1 cellular context compared by ENCODE assay signal in the genomic region with DNA sequence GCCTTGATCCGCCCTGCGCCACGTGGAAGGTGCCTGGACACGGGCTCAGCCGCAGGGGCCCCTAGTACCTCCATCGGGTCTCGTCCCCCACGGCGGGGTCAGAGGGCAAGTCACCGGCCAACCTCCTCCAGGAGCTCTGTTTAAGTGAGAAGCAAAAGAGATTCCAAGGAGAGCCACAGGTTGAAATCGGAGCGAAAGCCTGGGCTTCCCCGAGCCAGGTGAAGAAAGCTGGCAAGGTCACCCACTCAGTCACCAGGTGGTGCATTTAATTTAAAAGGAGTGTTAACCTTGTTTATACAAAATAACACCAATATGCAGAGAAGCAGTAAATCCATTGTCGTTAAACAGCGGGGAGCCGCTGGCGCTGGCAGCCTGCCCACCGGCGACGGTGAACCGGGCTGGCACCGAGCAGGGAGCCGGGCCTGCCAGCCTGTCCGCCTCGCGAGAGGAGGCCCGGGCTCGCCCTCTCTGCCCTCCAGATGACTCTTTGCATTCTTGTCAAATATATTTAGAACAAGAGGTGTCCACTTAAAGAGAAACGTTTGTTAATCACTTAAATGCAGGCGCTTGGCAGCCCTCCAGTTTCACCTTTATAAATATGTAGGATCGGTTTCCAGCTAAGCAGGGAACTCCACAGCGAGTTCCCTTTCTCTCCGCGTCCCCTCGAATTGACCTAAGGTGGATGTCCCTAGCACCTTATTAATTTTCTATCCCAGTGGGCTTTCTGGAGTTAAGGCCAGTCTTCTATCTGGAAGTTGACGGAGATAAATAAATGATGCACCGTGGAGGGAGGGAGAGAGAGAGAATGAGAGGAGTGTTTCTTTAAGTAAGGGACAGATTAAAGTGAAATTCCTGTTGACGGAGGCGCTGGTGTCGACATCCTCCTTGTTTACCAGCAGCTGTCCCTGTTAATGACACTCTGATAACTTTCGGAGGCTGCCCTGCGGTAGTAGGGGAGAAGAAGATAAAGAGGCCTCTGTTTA.
TF ChIP-seq lines count a peak whose summit lies in the region.

No MANE protein-coding gene starts in this region.

TF ChIP-seq in K562, 482 proteins besides CTCF, POLR2A, EP300 and RAD21 (continued from another document and continues in another):
- TF ChIP-seq POLR2G (IDR thresholded peaks at IDR 0.05; ENCODE audit: low read depth, low read length) (peak; percentile 45; the same call in 1 of the 2 replicates), BDP1 (IDR thresholded peaks at IDR 0.05; ENCODE audit: insufficient read depth, insufficient read length) (no peak), TEAD2 (tag; IDR thresholded peaks at IDR 0.05) (0 out of 2 replicates have a peak, but pooled peaks have one; percentile 19), ZNF263 (CRISPR knock-in tag; IDR thresholded peaks at IDR 0.05; ENCODE audit: borderline replicate concordance) (no peak), NR2C1 (IDR thresholded peaks at IDR 0.05) (peak; percentile 57), NR2C1 (tag; IDR thresholded peaks at IDR 0.05) (no peak), BACH1 (tag; IDR thresholded peaks at IDR 0.05) (peak; percentile 50; the same call in 1 of the 2 replicates), CHD2 (IDR thresholded peaks at IDR 0.05; ENCODE audit: low read depth, low read length) (peak; percentile 61), KDM5B (IDR thresholded peaks at IDR 0.05; ENCODE audit: insufficient replicate concordance, low read depth, low read length) (peak; percentile 1), CBFA2T3 (IDR thresholded peaks at IDR 0.05) (peak; percentile 63), CTBP1 (IDR thresholded peaks at IDR 0.05; ENCODE audit: borderline replicate concordance) (peak; percentile 55), SIRT6 (IDR thresholded peaks at IDR 0.05; ENCODE audit: low read depth, low read length) (no peak), ZFX (CRISPR knock-in tag; IDR thresholded peaks at IDR 0.05) (peak; percentile 71), NR2C2 (CRISPR knock-in tag; IDR thresholded peaks at IDR 0.05) (no peak), NR2C2 (tag; IDR thresholded peaks at IDR 0.05) (peak; percentile 62; the same call in 1 of the 2 replicates), MTA3 (IDR thresholded peaks at IDR 0.05; ENCODE audit: borderline replicate concordance) (0 out of 2 replicates have a peak, but pooled peaks have one; percentile 25), CBX1 (IDR thresholded peaks at IDR 0.05; ENCODE audit: low read depth) (0 out of 2 replicates have a peak, but pooled peaks have one; percentile 20), DIDO1 (tag; IDR thresholded peaks at IDR 0.05; ENCODE audit: low read depth) (no peak), L3MBTL2 (IDR thresholded peaks at IDR 0.05) (0 out of 2 replicates have a peak, but pooled peaks have one; percentile 30), ETV6 (IDR thresholded peaks at IDR 0.05; ENCODE audit: borderline replicate concordance in 1 of 2, low read depth in 2 of 2, low read length in 1 of 2) (no peak), ETV6 (CRISPR knock-in tag; IDR thresholded peaks at IDR 0.05; ENCODE audit: borderline replicate concordance) (no peak), RBFOX2 (IDR thresholded peaks at IDR 0.05; ENCODE audit: low read depth, low read length) (peak; percentile 61), GTF2E2 (tag; IDR thresholded peaks at IDR 0.05) (0 out of 2 replicates have a peak, but pooled peaks have one; percentile 32), SOX6 (IDR thresholded peaks at IDR 0.05) (peak; percentile 49), PHF8 (IDR thresholded peaks at IDR 0.05; ENCODE audit: borderline replicate concordance, low read length) (peak; percentile 21; the same call in 1 of the 2 replicates), ESRRA (IDR thresholded peaks at IDR 0.05; ENCODE audit: borderline replicate concordance, low read depth) (0 out of 2 replicates have a peak, but pooled peaks have one; percentile 16), CEBPG (CRISPR knock-in tag; IDR thresholded peaks at IDR 0.05) (no peak), CEBPG (tag; conservative IDR thresholded peaks at IDR 0.05 in 1 of 2, IDR thresholded peaks at IDR 0.05 in 1 of 2) (peak; percentile 46 to 68; a peak in 3 of 4 replicates), JUND (IDR thresholded peaks at IDR 0.05; ENCODE audit: borderline replicate concordance, low read depth, low read length) (peak; percentile 26; the same call in 1 of the 2 replicates), JUND (tag; IDR thresholded peaks at IDR 0.05; ENCODE audit: borderline replicate concordance, low read depth, low read length) (no peak; the same call in 2 of the 3 replicates), TAL1 (IDR thresholded peaks at IDR 0.05) (peak; percentile 33; the same call in 1 of the 2 replicates), SREBF1 (IDR thresholded peaks at IDR 0.05; ENCODE audit: borderline replicate concordance, low read depth, low read length) (no peak), ZNF311 (CRISPR knock-in tag; IDR thresholded peaks at IDR 0.05) (no peak), FOSL1 (tag; conservative IDR thresholded peaks at IDR 0.05) (0 out of 2 replicates have a peak, but pooled peaks have one; percentile 23), KLF16 (IDR thresholded peaks at IDR 0.05) (no peak), MEIS2 (IDR thresholded peaks at IDR 0.05; ENCODE audit: partially characterized antibody) (peak; percentile 43), SP1 (CRISPR knock-in tag; IDR thresholded peaks at IDR 0.05) (no peak), GATAD2B (IDR thresholded peaks at IDR 0.05; ENCODE audit: borderline replicate concordance) (no peak), FOXK2 (conservative IDR thresholded peaks at IDR 0.05 in 1 of 2, IDR thresholded peaks at IDR 0.05 in 1 of 2; ENCODE audit: low read depth in 2 of 2) (peak; percentile 88 to 92), NFIC (IDR thresholded peaks at IDR 0.05) (peak; percentile 90), GABPA (tag; conservative IDR thresholded peaks at IDR 0.05; ENCODE audit: low read depth) (peak; percentile 58), ZEB2 (IDR thresholded peaks at IDR 0.05) (0 out of 2 replicates have a peak, but pooled peaks have one; percentile 13), ZFP1 (CRISPR knock-in tag; IDR thresholded peaks at IDR 0.05) (no peak), ARNT (IDR thresholded peaks at IDR 0.05) (no peak)
- TF ChIP-seq, protein P1, sequence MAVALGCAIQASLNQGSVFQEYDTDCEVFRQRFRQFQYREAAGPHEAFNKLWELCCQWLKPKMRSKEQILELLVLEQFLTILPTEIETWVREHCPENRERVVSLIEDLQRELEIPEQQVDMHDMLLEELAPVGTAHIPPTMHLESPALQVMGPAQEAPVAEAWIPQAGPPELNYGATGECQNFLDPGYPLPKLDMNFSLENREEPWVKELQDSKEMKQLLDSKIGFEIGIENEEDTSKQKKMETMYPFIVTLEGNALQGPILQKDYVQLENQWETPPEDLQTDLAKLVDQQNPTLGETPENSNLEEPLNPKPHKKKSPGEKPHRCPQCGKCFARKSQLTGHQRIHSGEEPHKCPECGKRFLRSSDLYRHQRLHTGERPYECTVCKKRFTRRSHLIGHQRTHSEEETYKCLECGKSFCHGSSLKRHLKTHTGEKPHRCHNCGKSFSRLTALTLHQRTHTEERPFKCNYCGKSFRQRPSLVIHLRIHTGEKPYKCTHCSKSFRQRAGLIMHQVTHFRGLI (CRISPR knock-in tag; IDR thresholded peaks at IDR 0.05) = 0 out of 2 replicates have a peak, but pooled peaks have one; percentile 29
- TF ChIP-seq, protein P2, sequence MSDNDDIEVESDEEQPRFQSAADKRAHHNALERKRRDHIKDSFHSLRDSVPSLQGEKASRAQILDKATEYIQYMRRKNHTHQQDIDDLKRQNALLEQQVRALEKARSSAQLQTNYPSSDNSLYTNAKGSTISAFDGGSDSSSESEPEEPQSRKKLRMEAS (CRISPR knock-in tag; IDR thresholded peaks at IDR 0.05) = peak; percentile 69
- TF ChIP-seq, protein P3, sequence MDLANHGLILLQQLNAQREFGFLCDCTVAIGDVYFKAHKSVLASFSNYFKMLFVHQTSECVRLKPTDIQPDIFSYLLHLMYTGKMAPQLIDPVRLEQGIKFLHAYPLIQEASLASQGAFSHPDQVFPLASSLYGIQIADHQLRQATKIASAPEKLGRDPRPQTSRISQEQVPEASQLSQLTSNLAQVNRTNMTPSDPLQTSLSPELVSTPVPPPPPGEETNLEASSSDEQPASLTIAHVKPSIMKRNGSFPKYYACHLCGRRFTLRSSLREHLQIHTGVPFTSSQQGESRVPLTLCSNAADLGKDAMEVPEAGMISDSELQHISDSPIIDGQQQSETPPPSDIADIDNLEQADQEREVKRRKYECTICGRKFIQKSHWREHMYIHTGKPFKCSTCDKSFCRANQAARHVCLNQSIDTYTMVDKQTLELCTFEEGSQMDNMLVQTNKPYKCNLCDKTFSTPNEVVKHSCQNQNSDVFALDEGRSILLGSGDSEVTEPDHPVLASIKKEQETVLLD (IDR thresholded peaks at IDR 0.05) = no peak
- TF ChIP-seq, protein P4, sequence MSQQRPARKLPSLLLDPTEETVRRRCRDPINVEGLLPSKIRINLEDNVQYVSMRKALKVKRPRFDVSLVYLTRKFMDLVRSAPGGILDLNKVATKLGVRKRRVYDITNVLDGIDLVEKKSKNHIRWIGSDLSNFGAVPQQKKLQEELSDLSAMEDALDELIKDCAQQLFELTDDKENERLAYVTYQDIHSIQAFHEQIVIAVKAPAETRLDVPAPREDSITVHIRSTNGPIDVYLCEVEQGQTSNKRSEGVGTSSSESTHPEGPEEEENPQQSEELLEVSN (IDR thresholded peaks at IDR 0.05; ENCODE audit: borderline replicate concordance in 1 of 2, extremely low read depth in 1 of 2, insufficient read depth in 1 of 2, insufficient read length in 1 of 2, low read depth in 1 of 2, low read length in 1 of 2, poor library complexity in 1 of 2, severe bottlenecking in 1 of 2) = peak in 1 of 2 experiments; percentile 34
- TF ChIP-seq, protein P5, sequence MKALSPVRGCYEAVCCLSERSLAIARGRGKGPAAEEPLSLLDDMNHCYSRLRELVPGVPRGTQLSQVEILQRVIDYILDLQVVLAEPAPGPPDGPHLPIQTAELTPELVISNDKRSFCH (CRISPR knock-in tag; IDR thresholded peaks at IDR 0.05) = no peak
- TF ChIP-seq, protein P5 (tag; IDR thresholded peaks at IDR 0.05) = 0 out of 2 replicates have a peak, but pooled peaks have one; percentile 36
- TF ChIP-seq, protein P6, sequence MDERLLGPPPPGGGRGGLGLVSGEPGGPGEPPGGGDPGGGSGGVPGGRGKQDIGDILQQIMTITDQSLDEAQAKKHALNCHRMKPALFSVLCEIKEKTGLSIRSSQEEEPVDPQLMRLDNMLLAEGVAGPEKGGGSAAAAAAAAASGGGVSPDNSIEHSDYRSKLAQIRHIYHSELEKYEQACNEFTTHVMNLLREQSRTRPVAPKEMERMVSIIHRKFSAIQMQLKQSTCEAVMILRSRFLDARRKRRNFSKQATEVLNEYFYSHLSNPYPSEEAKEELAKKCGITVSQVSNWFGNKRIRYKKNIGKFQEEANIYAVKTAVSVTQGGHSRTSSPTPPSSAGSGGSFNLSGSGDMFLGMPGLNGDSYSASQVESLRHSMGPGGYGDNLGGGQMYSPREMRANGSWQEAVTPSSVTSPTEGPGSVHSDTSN (CRISPR knock-in tag; IDR thresholded peaks at IDR 0.05; ENCODE audit: low read depth) = no peak
- TF ChIP-seq, protein P6 (tag; conservative IDR thresholded peaks at IDR 0.05; ENCODE audit: low read depth) = 0 out of 2 replicates have a peak, but pooled peaks have one; percentile 27
- TF ChIP-seq, protein P7, sequence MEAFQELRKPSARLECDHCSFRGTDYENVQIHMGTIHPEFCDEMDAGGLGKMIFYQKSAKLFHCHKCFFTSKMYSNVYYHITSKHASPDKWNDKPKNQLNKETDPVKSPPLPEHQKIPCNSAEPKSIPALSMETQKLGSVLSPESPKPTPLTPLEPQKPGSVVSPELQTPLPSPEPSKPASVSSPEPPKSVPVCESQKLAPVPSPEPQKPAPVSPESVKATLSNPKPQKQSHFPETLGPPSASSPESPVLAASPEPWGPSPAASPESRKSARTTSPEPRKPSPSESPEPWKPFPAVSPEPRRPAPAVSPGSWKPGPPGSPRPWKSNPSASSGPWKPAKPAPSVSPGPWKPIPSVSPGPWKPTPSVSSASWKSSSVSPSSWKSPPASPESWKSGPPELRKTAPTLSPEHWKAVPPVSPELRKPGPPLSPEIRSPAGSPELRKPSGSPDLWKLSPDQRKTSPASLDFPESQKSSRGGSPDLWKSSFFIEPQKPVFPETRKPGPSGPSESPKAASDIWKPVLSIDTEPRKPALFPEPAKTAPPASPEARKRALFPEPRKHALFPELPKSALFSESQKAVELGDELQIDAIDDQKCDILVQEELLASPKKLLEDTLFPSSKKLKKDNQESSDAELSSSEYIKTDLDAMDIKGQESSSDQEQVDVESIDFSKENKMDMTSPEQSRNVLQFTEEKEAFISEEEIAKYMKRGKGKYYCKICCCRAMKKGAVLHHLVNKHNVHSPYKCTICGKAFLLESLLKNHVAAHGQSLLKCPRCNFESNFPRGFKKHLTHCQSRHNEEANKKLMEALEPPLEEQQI (IDR thresholded peaks at IDR 0.05) = peak; percentile 64; the same call in 1 of the 2 replicates
- TF ChIP-seq, protein P8, sequence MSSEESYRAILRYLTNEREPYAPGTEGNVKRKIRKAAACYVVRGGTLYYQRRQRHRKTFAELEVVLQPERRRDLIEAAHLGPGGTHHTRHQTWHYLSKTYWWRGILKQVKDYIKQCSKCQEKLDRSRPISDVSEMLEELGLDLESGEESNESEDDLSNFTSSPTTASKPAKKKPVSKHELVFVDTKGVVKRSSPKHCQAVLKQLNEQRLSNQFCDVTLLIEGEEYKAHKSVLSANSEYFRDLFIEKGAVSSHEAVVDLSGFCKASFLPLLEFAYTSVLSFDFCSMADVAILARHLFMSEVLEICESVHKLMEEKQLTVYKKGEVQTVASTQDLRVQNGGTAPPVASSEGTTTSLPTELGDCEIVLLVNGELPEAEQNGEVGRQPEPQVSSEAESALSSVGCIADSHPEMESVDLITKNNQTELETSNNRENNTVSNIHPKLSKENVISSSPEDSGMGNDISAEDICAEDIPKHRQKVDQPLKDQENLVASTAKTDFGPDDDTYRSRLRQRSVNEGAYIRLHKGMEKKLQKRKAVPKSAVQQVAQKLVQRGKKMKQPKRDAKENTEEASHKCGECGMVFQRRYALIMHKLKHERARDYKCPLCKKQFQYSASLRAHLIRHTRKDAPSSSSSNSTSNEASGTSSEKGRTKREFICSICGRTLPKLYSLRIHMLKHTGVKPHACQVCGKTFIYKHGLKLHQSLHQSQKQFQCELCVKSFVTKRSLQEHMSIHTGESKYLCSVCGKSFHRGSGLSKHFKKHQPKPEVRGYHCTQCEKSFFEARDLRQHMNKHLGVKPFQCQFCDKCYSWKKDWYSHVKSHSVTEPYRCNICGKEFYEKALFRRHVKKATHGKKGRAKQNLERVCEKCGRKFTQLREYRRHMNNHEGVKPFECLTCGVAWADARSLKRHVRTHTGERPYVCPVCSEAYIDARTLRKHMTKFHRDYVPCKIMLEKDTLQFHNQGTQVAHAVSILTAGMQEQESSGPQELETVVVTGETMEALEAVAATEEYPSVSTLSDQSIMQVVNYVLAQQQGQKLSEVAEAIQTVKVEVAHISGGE (CRISPR knock-in tag; IDR thresholded peaks at IDR 0.05) = peak in 1 of 3 experiments; percentile 92; a peak in 2 of 6 replicates
